In the genomic region with DNA sequence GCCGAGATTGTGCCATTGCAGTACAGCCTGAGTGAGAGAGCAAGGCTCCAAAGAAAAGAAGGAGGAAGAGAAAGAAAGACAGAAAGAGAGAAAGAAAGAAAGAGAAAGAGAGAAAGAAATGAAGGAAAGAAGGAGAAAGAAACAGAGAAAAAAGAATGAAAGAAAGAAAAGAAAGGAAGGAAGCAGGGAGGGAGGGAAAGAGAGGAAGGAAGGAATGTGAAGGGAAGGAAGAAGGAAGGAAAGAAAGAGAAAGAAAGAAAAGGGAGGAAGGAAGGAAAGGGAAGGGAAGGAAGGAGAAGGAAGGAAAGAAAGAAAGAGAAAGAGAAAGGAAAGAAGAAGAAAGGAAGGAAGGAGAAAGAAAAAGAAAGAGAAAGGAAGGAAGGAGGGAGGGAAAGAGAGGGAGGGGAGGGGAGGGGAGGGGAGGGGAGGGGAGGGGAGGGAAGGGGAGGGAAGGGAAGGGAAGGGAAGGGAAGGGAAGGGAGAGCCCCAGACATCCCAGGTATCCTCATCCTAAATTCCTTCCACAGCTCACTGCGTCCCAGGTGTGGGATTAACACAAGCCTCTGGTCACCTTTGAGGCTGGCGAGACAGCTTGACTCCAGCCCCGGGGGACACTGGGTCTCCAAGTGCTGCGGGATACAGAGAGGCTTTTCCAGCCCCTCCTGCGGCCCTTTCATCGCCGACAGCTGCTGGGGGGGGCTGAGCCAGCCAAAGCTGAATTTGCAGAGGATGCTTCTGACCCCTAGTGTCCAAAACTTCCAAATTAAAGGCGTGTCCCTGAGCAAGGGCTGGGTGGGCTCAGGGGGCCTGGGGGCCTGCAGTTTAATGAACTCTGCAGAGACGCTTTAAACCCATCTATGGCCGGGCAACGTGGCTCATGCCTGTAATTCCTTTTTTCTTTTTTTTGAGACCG, we compare ENCODE assay signal across 14 cellular contexts. TPM values are rescaled to one million over a fixed set of nuclear protein-coding genes. Genes with fewer than 3 reads are reported as not detected.
DNase-seq lines count a peak whose midpoint lies in the region; TF ChIP-seq lines count a peak whose summit lies in the region.
"Had no signal": no experiment of that assay in that cellular context is flagged by ENCODE, and none has a peak within 500 bp of the region (broad histone marks: within the 10 kb centered on the region; RNA-seq: fewer than 3 reads in every experiment).

No MANE protein-coding gene starts in this region.

- peaks cover 25% of the 10 kb centered on the region for H3K4me1 Mint-ChIP-seq in activated CD4-positive, alpha-beta T cell treated with anti-CD3 and anti-CD28 coated beads, Interleukin-2, amount 10 ng/mL, durations not matched to agents 24 days and 14 days
- H3K4me1 Mint-ChIP-seq in activated CD4-positive, alpha-beta memory T cell treated with anti-CD3 and anti-CD28 coated beads, Interleukin-2, amount 10 ng/mL, durations not matched to agents 7 days and 5 days, result peaks cover 44% of the 10 kb centered on the region
- peaks cover 23% of the 10 kb centered on the region for H3K4me1 Mint-ChIP-seq in osteocyte (ENCODE audit: unreplicated experiment)

- peaks cover 4% of the 10 kb centered on the region for H3K9me3 Mint-ChIP-seq in activated CD4-positive, alpha-beta T cell treated with anti-CD3 and anti-CD28 coated beads, Interleukin-2, amount 10 ng/mL, durations not matched to agents 24 days and 14 days
- no peaks in the 10 kb centered on the region for H3K9me3 Mint-ChIP-seq in activated CD4-positive, alpha-beta memory T cell treated with anti-CD3 and anti-CD28 coated beads, Interleukin-2, amount 10 ng/mL, durations not matched to agents 7 days and 5 days
- H3K9me3 Mint-ChIP-seq in osteocyte (ENCODE audit: unreplicated experiment), result no peaks in the 10 kb centered on the region
- H3K9me3 Mint-ChIP-seq: activated T-helper 2 cell treated with anti-CD3 and anti-CD28 coated beads, Interferon-gamma antibody, Interleukin-2, Interleukin-4, amounts not matched to agents 10 μg/mL and 5 μg/mL and 100 μg/mL, durations not matched to agents 14 hours and 24 hours and 36 hours; effector memory CD8-positive, alpha-beta T cell had no signal

- TF ChIP-seq CTCF in HFF-Myc (IDR thresholded peaks at IDR 0.05; ENCODE audit: low read depth, low read length, missing control alignments) (peak; percentile 20), osteocyte (IDR thresholded peaks at IDR 0.05) (peak; percentile 38)

- intact Hi-C loops in activated CD4-positive, alpha-beta T cell treated with anti-CD3 and anti-CD28 coated beads, Interleukin-2, amount 10 ng/mL, durations not matched to agents 24 days and 14 days (cut with micrococcal nuclease), result loop anchor here (5.0 to 10.0 kb wide), 3 partner anchors 293 to 1360 kb away; a partner anchor contains a TSS

- POLR2A ChIA-PET in activated CD4-positive, alpha-beta memory T cell treated with anti-CD3 and anti-CD28 coated beads, Interleukin-2, amount 10 ng/mL, durations not matched to agents 7 days and 5 days (lab: Charles Lee), result no interaction called here

- peak; percentile 69 for DNase-seq in activated CD4-positive, alpha-beta T cell treated with anti-CD3 and anti-CD28 coated beads, Interleukin-2, amount 10 ng/mL, durations not matched to agents 24 days and 14 days
- DNase-seq in activated CD4-positive, alpha-beta T cell treated with anti-CD3 and anti-CD28 coated beads, Interleukin-2, amount 50 U/mL, for 1 hour, result no peak
- DNase-seq in HFF-Myc (ENCODE audit: extremely low read depth, low read depth) (no peak), osteocyte (ENCODE audit: extremely low spot score, unreplicated experiment) (no peak), HCEC 1CT (no peak), NCI-H1092 (lab: John Stamatoyannopoulos, UW) (no peak), AG08396 (ENCODE audit: low spot score) (no peak)
- DNase-seq in activated CD4-positive, alpha-beta memory T cell treated with anti-CD3 and anti-CD28 coated beads, Interleukin-2, amount 10 ng/mL, durations not matched to agents 7 days and 5 days, result peak; percentile 28
- DNase-seq: BE2C; effector memory CD8-positive, alpha-beta T cell; NCI-H1092 treated with DMSO at 0.1 percent for 48 hours; SIG-M5 had no signal

- H3K27me3 Mint-ChIP-seq in activated CD4-positive, alpha-beta T cell treated with anti-CD3 and anti-CD28 coated beads, Interleukin-2, amount 10 ng/mL, durations not matched to agents 24 days and 14 days, result no peaks in the 10 kb centered on the region
- H3K27me3 Mint-ChIP-seq in activated CD4-positive, alpha-beta memory T cell treated with anti-CD3 and anti-CD28 coated beads, Interleukin-2, amount 10 ng/mL, durations not matched to agents 7 days and 5 days, result no peaks in the 10 kb centered on the region
- H3K27me3 Mint-ChIP-seq in osteocyte (ENCODE audit: unreplicated experiment), result no peaks in the 10 kb centered on the region
- H3K27me3 Mint-ChIP-seq: effector memory CD8-positive, alpha-beta T cell had no signal

- no peak overlapping the region for H3K4me3 ChIP-seq in HFF-Myc (replicated peaks; ENCODE audit: low read depth, low read length)

- CTCF ChIA-PET in activated CD4-positive, alpha-beta memory T cell treated with anti-CD3 and anti-CD28 coated beads, Interleukin-2, amount 10 ng/mL, durations not matched to agents 7 days and 5 days (lab: Charles Lee), result no interaction called here

- peaks cover 2% of the 10 kb centered on the region for H3K36me3 Mint-ChIP-seq in activated CD4-positive, alpha-beta T cell treated with anti-CD3 and anti-CD28 coated beads, Interleukin-2, amount 10 ng/mL, durations not matched to agents 24 days and 14 days (ENCODE audit: low read depth)
- H3K36me3 Mint-ChIP-seq in activated CD4-positive, alpha-beta memory T cell treated with anti-CD3 and anti-CD28 coated beads, Interleukin-2, amount 10 ng/mL, durations not matched to agents 7 days and 5 days (ENCODE audit: low read depth), result peaks cover 8% of the 10 kb centered on the region
- H3K36me3 Mint-ChIP-seq in osteocyte (ENCODE audit: unreplicated experiment), result no peaks in the 10 kb centered on the region

- H3K27ac Mint-ChIP-seq in activated CD4-positive, alpha-beta T cell treated with anti-CD3 and anti-CD28 coated beads, Interleukin-2, amount 10 ng/mL, durations not matched to agents 24 days and 14 days, result peak overlapping the region; percentile 35
- H3K27ac Mint-ChIP-seq in activated CD4-positive, alpha-beta memory T cell treated with anti-CD3 and anti-CD28 coated beads, Interleukin-2, amount 10 ng/mL, durations not matched to agents 7 days and 5 days, result no peak overlapping the region
- peak overlapping the region; percentile 7 for H3K27ac Mint-ChIP-seq in osteocyte (ENCODE audit: unreplicated experiment)
- H3K27ac Mint-ChIP-seq: activated T-helper 2 cell treated with anti-CD3 and anti-CD28 coated beads, Interferon-gamma antibody, Interleukin-2, Interleukin-4, amounts not matched to agents 10 μg/mL and 5 μg/mL and 100 μg/mL, durations not matched to agents 14 hours and 24 hours and 36 hours had no signal

- peak overlapping the region; percentile 44 for H3K4me3 Mint-ChIP-seq in activated CD4-positive, alpha-beta T cell treated with anti-CD3 and anti-CD28 coated beads, Interleukin-2, amount 10 ng/mL, durations not matched to agents 24 days and 14 days
- no peak overlapping the region for H3K4me3 Mint-ChIP-seq in activated CD4-positive, alpha-beta memory T cell treated with anti-CD3 and anti-CD28 coated beads, Interleukin-2, amount 10 ng/mL, durations not matched to agents 7 days and 5 days
- no peak overlapping the region for H3K4me3 Mint-ChIP-seq in osteocyte (ENCODE audit: unreplicated experiment)
- H3K4me3 Mint-ChIP-seq: effector memory CD8-positive, alpha-beta T cell had no signal

RNA-seq across cellular contexts. Expression of a gene that starts 24.2 kb away (rescaled TPM):
- total RNA-seq in activated CD4-positive, alpha-beta T cell treated with anti-CD3 and anti-CD28 coated beads, Interleukin-2, amount 10 ng/mL, durations not matched to agents 24 days and 14 days, result 0.28 and 0.30 TPM in 2 replicates
- 1 to 10 TPM in 1 of 2 experiments, under 1 TPM in 1; 0.35 to 1.1 TPM for total RNA-seq in activated CD4-positive, alpha-beta memory T cell treated with anti-CD3 and anti-CD28 coated beads, Interleukin-2, amount 10 ng/mL, durations not matched to agents 7 days and 5 days
- total RNA-seq in osteocyte, result not detected in 2 replicates
- total RNA-seq: renal cortical epithelial cell had no signal

RNA-seq across cellular contexts. Expression of a gene that starts 32.0 kb away (rescaled TPM):
- 0.95 and 1.5 TPM in 2 replicates for total RNA-seq in activated CD4-positive, alpha-beta T cell treated with anti-CD3 and anti-CD28 coated beads, Interleukin-2, amount 10 ng/mL, durations not matched to agents 24 days and 14 days
- total RNA-seq in activated CD4-positive, alpha-beta memory T cell treated with anti-CD3 and anti-CD28 coated beads, Interleukin-2, amount 10 ng/mL, durations not matched to agents 7 days and 5 days, result 1 to 10 TPM; 5.9 to 6.8 TPM
- total RNA-seq in osteocyte, result not detected in 2 replicates
- total RNA-seq: renal cortical epithelial cell had no signal

Comparison
In these comparisons a context has a peak if more than half of its experiments do, and no peak if none do; other contexts are left out.
1. DNase-seq: peak in activated CD4-positive, alpha-beta T cell treated with anti-CD3 and anti-CD28 coated beads, Interleukin-2, amount 10 ng/mL, durations not matched to agents 24 days and 14 days (single experiment) and activated CD4-positive, alpha-beta memory T cell treated with anti-CD3 and anti-CD28 coated beads, Interleukin-2, amount 10 ng/mL, durations not matched to agents 7 days and 5 days (single experiment); none in activated CD4-positive, alpha-beta T cell treated with anti-CD3 and anti-CD28 coated beads, Interleukin-2, amount 50 U/mL, for 1 hour (single experiment), HFF-Myc (single experiment), osteocyte (single experiment), HCEC 1CT (single experiment), NCI-H1092 (single experiment) and AG08396 (single experiment).